Comparison of ENCODE assay signal across 20 cellular contexts in the genomic region with DNA sequence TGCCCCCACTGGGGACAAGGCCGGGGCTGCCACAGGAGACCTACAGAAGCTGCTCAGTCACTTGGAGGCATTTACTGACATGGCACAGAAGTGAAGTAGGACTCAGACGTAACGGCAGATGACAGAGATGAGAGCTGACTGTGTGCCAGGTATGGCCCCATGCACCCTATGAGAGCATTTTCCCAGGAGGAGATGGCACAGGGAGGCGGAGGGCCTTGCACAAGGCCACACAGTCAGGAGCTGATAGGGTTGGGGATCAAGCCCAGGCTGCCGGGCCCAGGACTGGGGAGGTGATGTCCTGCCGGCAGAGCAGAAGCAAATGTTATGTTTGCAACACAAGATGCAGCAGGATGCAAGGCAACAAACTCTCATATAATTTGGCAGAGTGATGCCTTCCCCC. TPM values are rescaled to one million over a fixed set of nuclear protein-coding genes. Genes with fewer than 3 reads are reported as not detected.
DNase-seq lines count a peak whose midpoint lies in the region; ATAC-seq, FAIRE-seq and TF ChIP-seq lines count a peak whose summit lies in the region.
"Had no signal": no experiment of that assay in that cellular context is flagged by ENCODE, and none has a peak within 500 bp of the region (broad histone marks: within the 10 kb centered on the region; RNA-seq: fewer than 3 reads in every experiment).

No MANE protein-coding gene starts in this region.

- no peak overlapping the region for H3K4me3 ChIP-seq in lower lobe of right lung
- H3K4me3 ChIP-seq: BLaER1 treated with 17β-estradiol and CSF1 and Interleukin-3, amounts not matched to agents 10 nM and 100 nM had no signal

- intact Hi-C loops in lower lobe of right lung (cut with DNase I) = no loop called here

- no peaks in the 10 kb centered on the region for H3K4me1 ChIP-seq in lower lobe of right lung
- H3K4me1 ChIP-seq: BLaER1 treated with 17β-estradiol and CSF1 and Interleukin-3, amounts not matched to agents 10 nM and 100 nM had no signal

- no peak for FAIRE-seq in D721Med (lab: Jason Lieb, UNC)
- FAIRE-seq: G401.6, GM12891, GM19239, H1 had no signal

- ATAC-seq in lower lobe of right lung = no peak
- ATAC-seq: CD8-positive, alpha-beta T cell had no signal

- peaks cover 25% of the 10 kb centered on the region for H3K4me1 Mint-ChIP-seq in brain
- no peaks in the 10 kb centered on the region for H3K4me1 Mint-ChIP-seq in osteocyte (ENCODE audit: unreplicated experiment)
- H3K4me1 Mint-ChIP-seq: B cell, H9 had no signal

- no peaks in the 10 kb centered on the region for H3K36me3 ChIP-seq in lower lobe of right lung

- H3K4me3 Mint-ChIP-seq in brain (no peak overlapping the region), osteocyte (ENCODE audit: unreplicated experiment) (no peak overlapping the region)
- H3K4me3 Mint-ChIP-seq: B cell; CD8-positive, alpha-beta T cell; H9 had no signal

- no peaks in the 10 kb centered on the region for H3K27me3 ChIP-seq in lower lobe of right lung (ENCODE audit: low read depth)

- H3K27me3 Mint-ChIP-seq in brain (peaks cover 18% of the 10 kb centered on the region), osteocyte (ENCODE audit: unreplicated experiment) (peaks cover 3% of the 10 kb centered on the region)

- H3K36me3 Mint-ChIP-seq in brain = peaks cover 17% of the 10 kb centered on the region
- no peaks in the 10 kb centered on the region for H3K36me3 Mint-ChIP-seq in osteocyte (ENCODE audit: unreplicated experiment)

- no peak overlapping the region for H3K27ac ChIP-seq in lower lobe of right lung
- H3K27ac ChIP-seq: BLaER1 treated with 17β-estradiol and CSF1 and Interleukin-3, amounts not matched to agents 10 nM and 100 nM had no signal

- peak; percentile 40 for DNase-seq in activated CD8-positive, alpha-beta memory T cell treated with anti-CD3 and anti-CD28 coated beads for 24 hours
- no peak for DNase-seq in activated CD8-positive, alpha-beta memory T cell treated with anti-CD3 and anti-CD28 coated beads, Interleukin-2, amount 50 U/mL, for 4 hours
- peak; percentile 29 for DNase-seq in islet precursor cell
- peak; percentile 64 for DNase-seq in osteocyte (ENCODE audit: extremely low spot score, unreplicated experiment)
- no peak for DNase-seq in D721Med (ENCODE audit: insufficient read length, low spot score)
- DNase-seq in lower lobe of right lung = no peak
- DNase-seq in NCI-H1105 (lab: John Stamatoyannopoulos, UW) = no peak
- DNase-seq: Calu3, DMS 273 treated with DMSO at 0.1 percent for 48 hours, DMS53, DND-41, H9 had no signal

- H3K27ac Mint-ChIP-seq in brain (peak overlapping the region in 3 of 5 experiments; percentile 13 to 94 (median 87)), osteocyte (ENCODE audit: unreplicated experiment) (no peak overlapping the region)
- H3K27ac Mint-ChIP-seq: B cell; CD8-positive, alpha-beta T cell; H9 had no signal

- no peak for TF ChIP-seq CTCF in brain (conservative IDR thresholded peaks at IDR 0.05)
- TF ChIP-seq CTCF in osteocyte (IDR thresholded peaks at IDR 0.05) = no peak
- TF ChIP-seq CTCF in D721Med (IDR thresholded peaks at IDR 0.05; ENCODE audit: insufficient read depth, missing control alignments) = no peak
- no peak for TF ChIP-seq CTCF in lower lobe of right lung (IDR thresholded peaks at IDR 0.05)

- H3K9me3 Mint-ChIP-seq in brain (peaks cover 8 to 37% (median 25%) of the 10 kb centered on the region in 5 experiments), osteocyte (ENCODE audit: unreplicated experiment) (peaks cover 3% of the 10 kb centered on the region)

- no peaks in the 10 kb centered on the region for H3K9me3 ChIP-seq in lower lobe of right lung

RNA-seq across cellular contexts. Expression of a gene that starts 34.1 kb away (rescaled TPM):
- 36.3 TPM for polyA plus RNA-seq in brain (ENCODE audit: insufficient read depth, low read depth, low replicate concordance)
- total RNA-seq in osteocyte (0.64 and 0.84 TPM in 2 replicates), lower lobe of right lung (0.24 TPM)

Comparison
In these comparisons a context has a peak if more than half of its experiments do, and no peak if none do; other contexts are left out.
1. DNase-seq: peak in activated CD8-positive, alpha-beta memory T cell treated with anti-CD3 and anti-CD28 coated beads for 24 hours (single experiment), islet precursor cell (single experiment) and osteocyte (single experiment); none in activated CD8-positive, alpha-beta memory T cell treated with anti-CD3 and anti-CD28 coated beads, Interleukin-2, amount 50 U/mL, for 4 hours (single experiment), D721Med (single experiment), lower lobe of right lung (single experiment) and NCI-H1105 (single experiment).